ENCODE assay signal across 20 cellular contexts in genomic region chr15:90864507-90864906, GRCh38. TPM values are rescaled to one million over a fixed set of nuclear protein-coding genes. Genes with fewer than 3 reads are reported as not detected.
DNase-seq lines count a peak whose midpoint lies in the region; ATAC-seq and TF ChIP-seq lines count a peak whose summit lies in the region.
"Had no signal": no experiment of that assay in that cellular context is flagged by ENCODE, and none has a peak within 500 bp of the region (broad histone marks: within the 10 kb centered on the region; RNA-seq: fewer than 3 reads in every experiment).

No MANE protein-coding gene starts in this region.

- H3T11ph ChIP-seq in H9 (ENCODE audit: low read length): no peak overlapping the region

- intact Hi-C loops in activated T-helper 2 cell treated with anti-CD3 and anti-CD28 coated beads, Interferon-gamma antibody, Interleukin-2, Interleukin-4, amounts not matched to agents 10 μg/mL and 5 μg/mL and 100 μg/mL, durations not matched to agents 14 hours and 24 hours and 36 hours (cut with micrococcal nuclease): no loop called here

- peaks cover 61% of the 10 kb centered on the region for H3K4me1 Mint-ChIP-seq in activated CD8-positive, alpha-beta memory T cell treated with anti-CD3 and anti-CD28 coated beads, Interleukin-2, amount 10 ng/mL, durations not matched to agents 7 days and 5 days
- peaks cover 23 to 29% of the 10 kb centered on the region in 2 experiments for H3K4me1 Mint-ChIP-seq in H9
- H3K4me1 Mint-ChIP-seq in activated T-helper 2 cell treated with anti-CD3 and anti-CD28 coated beads, Interferon-gamma antibody, Interleukin-2, Interleukin-4, amounts not matched to agents 10 μg/mL and 5 μg/mL and 100 μg/mL, durations not matched to agents 14 hours and 24 hours and 36 hours (ENCODE audit: low read depth): peaks cover 54% of the 10 kb centered on the region
- peaks cover 22 to 36% of the 10 kb centered on the region in 2 donors for H3K4me1 Mint-ChIP-seq in stimulated activated naive B cell treated with anti-CD40 and anti-IgM and Interleukin-4, amounts not matched to agents 10 μg/mL and 1 μg/mL and 100 μg/mL, for 72 hours

- no peak overlapping the region for H2BK12ac ChIP-seq in H9 (ENCODE audit: insufficient read length, low read depth, low read length)
- no peak overlapping the region for H2BK12ac ChIP-seq in neuronal stem cell (ENCODE audit: low read length)

- H2BK15ac ChIP-seq in H9 (ENCODE audit: low read depth, low read length): no peak overlapping the region
- no peak overlapping the region for H2BK15ac ChIP-seq in neuronal stem cell (ENCODE audit: low read length)

- no peak overlapping the region for H4K8ac ChIP-seq in H9 (replicated peaks; ENCODE audit: insufficient read length, low read depth, low read length)
- H4K8ac ChIP-seq in neuronal stem cell (ENCODE audit: low read depth, low read length): no peak overlapping the region

- CTCF ChIA-PET in activated CD8-positive, alpha-beta memory T cell treated with anti-CD3 and anti-CD28 coated beads, Interleukin-2, amount 10 ng/mL, durations not matched to agents 7 days and 5 days (lab: Charles Lee): no interaction called here

- no peaks in the 10 kb centered on the region for H3K36me3 ChIP-seq in neuronal stem cell (replicated peaks in 1 of 2; ENCODE audit: control insufficient read depth in 2 of 2, insufficient read depth in 2 of 2, low read length in 2 of 2)
- H3K36me3 ChIP-seq: ascending aorta, esophagus squamous epithelium, prostate gland had no signal

- H3K27me3 ChIP-seq in H9 (ENCODE audit: insufficient read depth, low read length) (no peaks in the 10 kb centered on the region), neuronal stem cell (ENCODE audit: control insufficient read depth in 3 of 3, insufficient read depth in 3 of 3, low read depth in 1 of 3, low read length in 3 of 3) (no peaks in the 10 kb centered on the region)
- H3K27me3 ChIP-seq: ascending aorta had no signal

- TF ChIP-seq CTCF in H9 (conservative IDR thresholded peaks at IDR 0.05) (no peak; the same call in 2 of the 3 replicates), GM10266 (IDR thresholded peaks at IDR 0.05; ENCODE audit: control insufficient read depth, insufficient read depth, low read depth, missing control alignments) (no peak)

- H2BK5ac ChIP-seq in H9 (ENCODE audit: insufficient read length, low read length) (no peak overlapping the region), neuronal stem cell (ENCODE audit: low read length) (no peak overlapping the region)

- no peak overlapping the region for H3K18ac ChIP-seq in H9 (ENCODE audit: insufficient read length, low read depth, low read length)
- H3K18ac ChIP-seq in neuronal stem cell (ENCODE audit: low read length): no peak overlapping the region

- no peak overlapping the region for H4K91ac ChIP-seq in H9 (ENCODE audit: insufficient read length, low read depth, low read length)
- no peak overlapping the region for H4K91ac ChIP-seq in neuronal stem cell (ENCODE audit: low read depth, low read length, poor library complexity)

- H3K27me3 Mint-ChIP-seq in activated CD8-positive, alpha-beta memory T cell treated with anti-CD3 and anti-CD28 coated beads, Interleukin-2, amount 10 ng/mL, durations not matched to agents 7 days and 5 days: no peaks in the 10 kb centered on the region
- H3K27me3 Mint-ChIP-seq in H9 (ENCODE audit: low read depth): no peaks in the 10 kb centered on the region
- no peaks in the 10 kb centered on the region for H3K27me3 Mint-ChIP-seq in activated T-helper 2 cell treated with anti-CD3 and anti-CD28 coated beads, Interferon-gamma antibody, Interleukin-2, Interleukin-4, amounts not matched to agents 10 μg/mL and 5 μg/mL and 100 μg/mL, durations not matched to agents 14 hours and 24 hours and 36 hours (ENCODE audit: low read depth)
- no peaks in the 10 kb centered on the region for H3K27me3 Mint-ChIP-seq in stimulated activated naive B cell treated with anti-CD40 and anti-IgM and Interleukin-4, amounts not matched to agents 10 μg/mL and 1 μg/mL and 100 μg/mL, for 72 hours
- H3K27me3 Mint-ChIP-seq: activated B cell treated with CpG ODN at 0.5 μM for 24 hours; CD4-positive, alpha-beta memory T cell; T-helper 17 cell had no signal

- no peak overlapping the region for H3K4me3 ChIP-seq in neuronal stem cell (ENCODE audit: low read length in 2 of 2)
- H3K4me3 ChIP-seq: ascending aorta, esophagus squamous epithelium, prostate gland, skin epidermis had no signal

- no peak overlapping the region for H3K27ac Mint-ChIP-seq in activated CD8-positive, alpha-beta memory T cell treated with anti-CD3 and anti-CD28 coated beads, Interleukin-2, amount 10 ng/mL, durations not matched to agents 7 days and 5 days
- H3K27ac Mint-ChIP-seq in H9: no peak overlapping the region
- peak overlapping the region; percentile 77 for H3K27ac Mint-ChIP-seq in activated T-helper 2 cell treated with anti-CD3 and anti-CD28 coated beads, Interferon-gamma antibody, Interleukin-2, Interleukin-4, amounts not matched to agents 10 μg/mL and 5 μg/mL and 100 μg/mL, durations not matched to agents 14 hours and 24 hours and 36 hours
- H3K27ac Mint-ChIP-seq in stimulated activated naive B cell treated with anti-CD40 and anti-IgM and Interleukin-4, amounts not matched to agents 10 μg/mL and 1 μg/mL and 100 μg/mL, for 72 hours: no peak overlapping the region
- H3K27ac Mint-ChIP-seq: activated B cell treated with CpG ODN at 0.5 μM for 24 hours had no signal

- H3K9me3 Mint-ChIP-seq in activated CD8-positive, alpha-beta memory T cell treated with anti-CD3 and anti-CD28 coated beads, Interleukin-2, amount 10 ng/mL, durations not matched to agents 7 days and 5 days (ENCODE audit: low read depth): no peaks in the 10 kb centered on the region
- no peaks in the 10 kb centered on the region; a peak in 1 of 5 replicates for H3K9me3 Mint-ChIP-seq in H9
- H3K9me3 Mint-ChIP-seq in activated T-helper 2 cell treated with anti-CD3 and anti-CD28 coated beads, Interferon-gamma antibody, Interleukin-2, Interleukin-4, amounts not matched to agents 10 μg/mL and 5 μg/mL and 100 μg/mL, durations not matched to agents 14 hours and 24 hours and 36 hours: no peaks in the 10 kb centered on the region
- H3K9me3 Mint-ChIP-seq in stimulated activated naive B cell treated with anti-CD40 and anti-IgM and Interleukin-4, amounts not matched to agents 10 μg/mL and 1 μg/mL and 100 μg/mL, for 72 hours: no peaks in the 10 kb centered on the region
- H3K9me3 Mint-ChIP-seq: activated B cell treated with CpG ODN at 0.5 μM for 24 hours, neural crest cell had no signal

- no peaks in the 10 kb centered on the region for H3K79me2 ChIP-seq in H9 (ENCODE audit: insufficient read depth, low read length)

- H3K4me3 Mint-ChIP-seq in activated CD8-positive, alpha-beta memory T cell treated with anti-CD3 and anti-CD28 coated beads, Interleukin-2, amount 10 ng/mL, durations not matched to agents 7 days and 5 days: no peak overlapping the region
- no peak overlapping the region for H3K4me3 Mint-ChIP-seq in H9
- no peak overlapping the region for H3K4me3 Mint-ChIP-seq in activated T-helper 2 cell treated with anti-CD3 and anti-CD28 coated beads, Interferon-gamma antibody, Interleukin-2, Interleukin-4, amounts not matched to agents 10 μg/mL and 5 μg/mL and 100 μg/mL, durations not matched to agents 14 hours and 24 hours and 36 hours (ENCODE audit: low read depth)
- H3K4me3 Mint-ChIP-seq in stimulated activated naive B cell treated with anti-CD40 and anti-IgM and Interleukin-4, amounts not matched to agents 10 μg/mL and 1 μg/mL and 100 μg/mL, for 72 hours: no peak overlapping the region
- H3K4me3 Mint-ChIP-seq: activated B cell treated with CpG ODN at 0.5 μM for 24 hours; CD4-positive, alpha-beta memory T cell; T-helper 17 cell had no signal

- H4K20me1 ChIP-seq in H9 (ENCODE audit: control insufficient read depth, insufficient read depth, insufficient read length): no peaks in the 10 kb centered on the region

- H3K79me1 ChIP-seq in H9 (ENCODE audit: insufficient read depth, low read depth, low read length, poor library complexity, severe bottlenecking) (no peaks in the 10 kb centered on the region), neuronal stem cell (ENCODE audit: low read depth, low read length) (no peaks in the 10 kb centered on the region)

- ATAC-seq in activated CD8-positive, alpha-beta memory T cell treated with anti-CD3 and anti-CD28 coated beads, Interleukin-2, amount 10 ng/mL, durations not matched to agents 7 days and 5 days: no peak
- no peak for ATAC-seq in stimulated activated naive B cell treated with anti-CD40 and anti-IgM and Interleukin-4, amounts not matched to agents 10 μg/mL and 1 μg/mL and 100 μg/mL, for 72 hours (replicated peaks)
- ATAC-seq: T-helper 17 cell had no signal

- H3K23me2 ChIP-seq in H9 (ENCODE audit: insufficient read length, low read depth, low read length, poor library complexity, severe bottlenecking): no peaks in the 10 kb centered on the region

- no CpG with 5 or more reads among the region's 10 CpGs for WGBS in H9 (ENCODE audit: extremely low coverage, insufficient read length, low lambda C conversion rate)
- WGBS in neuronal stem cell (ENCODE audit: extremely low coverage in 2 of 2, insufficient read length in 2 of 2, insufficient replicate concordance in 1 of 2), 2 donors: no CpG with 5 or more reads among the region's 10 CpGs

- H3K4me1 ChIP-seq in H9 (ENCODE audit: insufficient read depth, low read length): peaks cover 3% of the 10 kb centered on the region; the same call in 1 of the 2 replicates
- peaks cover 8 to 11% of the 10 kb centered on the region in 2 donors for H3K4me1 ChIP-seq in neuronal stem cell (ENCODE audit: control insufficient read depth in 2 of 2, insufficient read depth in 1 of 2, low read depth in 1 of 2, low read length in 2 of 2)

- H3K9ac ChIP-seq in H9 (ENCODE audit: extremely low read depth, insufficient read length, low read length): no peak overlapping the region
- H3K9ac ChIP-seq in neuronal stem cell (ENCODE audit: low read depth, low read length, poor library complexity): no peak overlapping the region

- H2BK120ac ChIP-seq in H9 (ENCODE audit: low read depth, low read length, poor library complexity, severe bottlenecking) (no peak overlapping the region), neuronal stem cell (ENCODE audit: low read depth, low read length) (no peak overlapping the region)

- no peaks in the 10 kb centered on the region for H3K9me3 ChIP-seq in H9 (ENCODE audit: control insufficient read depth, low read depth, low read length)
- no peaks in the 10 kb centered on the region for H3K9me3 ChIP-seq in neuronal stem cell (replicated peaks in 1 of 2; ENCODE audit: control insufficient read depth in 2 of 2, insufficient read depth in 1 of 2, low read depth in 1 of 2, low read length in 2 of 2)
- H3K9me3 ChIP-seq: ascending aorta, esophagus squamous epithelium, prostate gland had no signal

- H3K4me2 ChIP-seq in H9 (ENCODE audit: insufficient read depth, insufficient read length, low read length) (no peak overlapping the region), neuronal stem cell (ENCODE audit: insufficient read depth, low read length, poor library complexity, severe bottlenecking) (no peak overlapping the region)

- H2AFZ ChIP-seq in H9 (ENCODE audit: low read length) (no peak overlapping the region), neuronal stem cell (ENCODE audit: low read length) (no peak overlapping the region)

- H3K14ac ChIP-seq in H9 (ENCODE audit: insufficient read depth, low read length) (no peak overlapping the region), neuronal stem cell (ENCODE audit: low read length) (no peak overlapping the region)

- H3K27ac ChIP-seq in H9 (ENCODE audit: insufficient read length, low read depth, low read length): no peak overlapping the region
- no peak overlapping the region for H3K27ac ChIP-seq in neuronal stem cell (replicated peaks; ENCODE audit: low read length)
- H3K27ac ChIP-seq: ascending aorta, prostate gland had no signal

- peaks cover 2% of the 10 kb centered on the region for H3K36me3 Mint-ChIP-seq in activated CD8-positive, alpha-beta memory T cell treated with anti-CD3 and anti-CD28 coated beads, Interleukin-2, amount 10 ng/mL, durations not matched to agents 7 days and 5 days
- no peaks in the 10 kb centered on the region; a peak in 1 of 7 replicates for H3K36me3 Mint-ChIP-seq in H9 (ENCODE audit: insufficient read depth in 1 of 3, low read depth in 3 of 3)
- H3K36me3 Mint-ChIP-seq in activated T-helper 2 cell treated with anti-CD3 and anti-CD28 coated beads, Interferon-gamma antibody, Interleukin-2, Interleukin-4, amounts not matched to agents 10 μg/mL and 5 μg/mL and 100 μg/mL, durations not matched to agents 14 hours and 24 hours and 36 hours (ENCODE audit: low read depth): peaks cover 3% of the 10 kb centered on the region
- no peaks in the 10 kb centered on the region for H3K36me3 Mint-ChIP-seq in stimulated activated naive B cell treated with anti-CD40 and anti-IgM and Interleukin-4, amounts not matched to agents 10 μg/mL and 1 μg/mL and 100 μg/mL, for 72 hours
- H3K36me3 Mint-ChIP-seq: CD4-positive, alpha-beta memory T cell had no signal

- H3K4ac ChIP-seq in H9 (ENCODE audit: low read depth, low read length) (no peak overlapping the region), neuronal stem cell (ENCODE audit: low read length) (no peak overlapping the region)

- H3K23ac ChIP-seq in H9 (ENCODE audit: insufficient read length, low read depth, low read length): no peak overlapping the region
- no peak overlapping the region for H3K23ac ChIP-seq in neuronal stem cell (ENCODE audit: low read depth, low read length, poor library complexity)

- no peak overlapping the region for H4K5ac ChIP-seq in H9 (ENCODE audit: insufficient read length, low read depth, low read length)

- DNase-seq in activated CD8-positive, alpha-beta memory T cell treated with anti-CD3 and anti-CD28 coated beads, Interleukin-2, amount 50 U/mL, for 48 hours: peak; percentile 61
- no peak for DNase-seq in activated CD8-positive, alpha-beta memory T cell treated with anti-CD3 and anti-CD28 coated beads, Interleukin-2, amount 10 ng/mL, durations not matched to agents 7 days and 5 days
- DNase-seq in H9: peak; percentile 50
- DNase-seq in activated T-helper 2 cell treated with anti-CD3 and anti-CD28 coated beads, Interferon-gamma antibody, Interleukin-2, Interleukin-4, amounts not matched to agents 10 μg/mL and 5 μg/mL and 100 μg/mL, durations not matched to agents 14 hours and 24 hours and 36 hours (ENCODE audit: low spot score): no peak
- DNase-seq in neuronal stem cell (ENCODE audit: low spot score): no peak
- no peak for DNase-seq in Kasumi-1 (lab: John Stamatoyannopoulos, UW)
- no peak for DNase-seq in stimulated activated naive B cell treated with anti-CD40 and anti-IgM and Interleukin-4, amounts not matched to agents 10 μg/mL and 1 μg/mL and 100 μg/mL, for 72 hours
- no peak for DNase-seq in GM10266 (ENCODE audit: extremely low spot score)
- DNase-seq: activated B cell treated with CpG ODN at 0.5 μM for 24 hours; activated gamma-delta T cell treated with Interleukin-2 at 50 U/mL for 16 hours; CD4-positive, alpha-beta memory T cell; esophagus squamous epithelium; NCI-H1092; NCI-H2081; stimulated activated CD4-positive, alpha-beta T cell treated with anti-CD3 and anti-CD28 coated beads, Interleukin-2, amount 100 ng/mL, for 48 hours; T-helper 17 cell had no signal

- H2AK5ac ChIP-seq in H9 (ENCODE audit: insufficient read length, low read length) (no peak overlapping the region), neuronal stem cell (ENCODE audit: low read depth, low read length) (peak overlapping the region; percentile 4)

- H3K56ac ChIP-seq in H9 (ENCODE audit: insufficient read length, low read depth, low read length): no peak overlapping the region

- H2BK20ac ChIP-seq in H9 (ENCODE audit: low read depth, low read length, poor library complexity, severe bottlenecking): no peak overlapping the region

RNA-seq across cellular contexts. Expression of gene FURIN, which starts 3.9 kb away (rescaled TPM):
- 100 to 1,000 TPM; 487 to 625 TPM for total RNA-seq in activated CD8-positive, alpha-beta memory T cell treated with anti-CD3 and anti-CD28 coated beads, Interleukin-2, amount 10 ng/mL, durations not matched to agents 7 days and 5 days
- total RNA-seq in H9 (2021): 35.1 and 35.7 TPM in 2 replicates
- total RNA-seq in activated T-helper 2 cell treated with anti-CD3 and anti-CD28 coated beads, Interferon-gamma antibody, Interleukin-2, Interleukin-4, amounts not matched to agents 10 μg/mL and 5 μg/mL and 100 μg/mL, durations not matched to agents 14 hours and 24 hours and 36 hours: 564 and 570 TPM in 2 replicates
- 19.3 TPM for polyA plus RNA-seq in neuronal stem cell (2013, experiment 1 of 2)
- 19.0 TPM for polyA plus RNA-seq in neuronal stem cell (2013, experiment 2 of 2)

RNA-seq across cellular contexts. Expression of gene FES, which starts 19.8 kb away (rescaled TPM):
- 10 to 100 TPM; 55.7 to 61.2 TPM for total RNA-seq in activated CD8-positive, alpha-beta memory T cell treated with anti-CD3 and anti-CD28 coated beads, Interleukin-2, amount 10 ng/mL, durations not matched to agents 7 days and 5 days
- total RNA-seq in H9 (2021): 6.5 and 6.7 TPM in 2 replicates
- total RNA-seq in activated T-helper 2 cell treated with anti-CD3 and anti-CD28 coated beads, Interferon-gamma antibody, Interleukin-2, Interleukin-4, amounts not matched to agents 10 μg/mL and 5 μg/mL and 100 μg/mL, durations not matched to agents 14 hours and 24 hours and 36 hours: 51.9 and 55.8 TPM in 2 replicates
- 2.6 TPM for polyA plus RNA-seq in neuronal stem cell (2013, experiment 1 of 2)
- 2.3 TPM for polyA plus RNA-seq in neuronal stem cell (2013, experiment 2 of 2)
- polyA plus RNA-seq: CD4-positive, alpha-beta memory T cell had no signal

RNA-seq across cellular contexts. Expression of gene MAN2A2, which starts 38.6 kb away (rescaled TPM):
- 100 to 1,000 TPM; 174 to 183 TPM for total RNA-seq in activated CD8-positive, alpha-beta memory T cell treated with anti-CD3 and anti-CD28 coated beads, Interleukin-2, amount 10 ng/mL, durations not matched to agents 7 days and 5 days
- total RNA-seq in H9 (2021): 25.3 and 27.4 TPM in 2 replicates
- total RNA-seq in activated T-helper 2 cell treated with anti-CD3 and anti-CD28 coated beads, Interferon-gamma antibody, Interleukin-2, Interleukin-4, amounts not matched to agents 10 μg/mL and 5 μg/mL and 100 μg/mL, durations not matched to agents 14 hours and 24 hours and 36 hours: 200 and 201 TPM in 2 replicates
- polyA plus RNA-seq in neuronal stem cell (2013, experiment 1 of 2): 41.6 TPM
- 37.8 TPM for polyA plus RNA-seq in neuronal stem cell (2013, experiment 2 of 2)

Comparison
In these comparisons a context has a peak if more than half of its experiments do, and no peak if none do; other contexts are left out.
1. DNase-seq: peak in activated CD8-positive, alpha-beta memory T cell treated with anti-CD3 and anti-CD28 coated beads, Interleukin-2, amount 50 U/mL, for 48 hours (single experiment) and H9 (single experiment); none in activated CD8-positive, alpha-beta memory T cell treated with anti-CD3 and anti-CD28 coated beads, Interleukin-2, amount 10 ng/mL, durations not matched to agents 7 days and 5 days (single experiment), activated T-helper 2 cell treated with anti-CD3 and anti-CD28 coated beads, Interferon-gamma antibody, Interleukin-2, Interleukin-4, amounts not matched to agents 10 μg/mL and 5 μg/mL and 100 μg/mL, durations not matched to agents 14 hours and 24 hours and 36 hours (single experiment), neuronal stem cell (single experiment), Kasumi-1 (0 of 2), stimulated activated naive B cell treated with anti-CD40 and anti-IgM and Interleukin-4, amounts not matched to agents 10 μg/mL and 1 μg/mL and 100 μg/mL, for 72 hours (single experiment) and GM10266 (single experiment).
2. RNA of gene FURIN, which starts 3.9 kb away (total RNA-seq): 487 to 625 TPM in activated CD8-positive, alpha-beta memory T cell treated with anti-CD3 and anti-CD28 coated beads, Interleukin-2, amount 10 ng/mL, durations not matched to agents 7 days and 5 days and 564 to 570 TPM in activated T-helper 2 cell treated with anti-CD3 and anti-CD28 coated beads, Interferon-gamma antibody, Interleukin-2, Interleukin-4, amounts not matched to agents 10 μg/mL and 5 μg/mL and 100 μg/mL, durations not matched to agents 14 hours and 24 hours and 36 hours; 35.1 to 35.7 TPM in H9; every median in the first group is over 10 times any median in the second.